Comparison of ENCODE assay signal across 11 cellular contexts in the genomic region with DNA sequence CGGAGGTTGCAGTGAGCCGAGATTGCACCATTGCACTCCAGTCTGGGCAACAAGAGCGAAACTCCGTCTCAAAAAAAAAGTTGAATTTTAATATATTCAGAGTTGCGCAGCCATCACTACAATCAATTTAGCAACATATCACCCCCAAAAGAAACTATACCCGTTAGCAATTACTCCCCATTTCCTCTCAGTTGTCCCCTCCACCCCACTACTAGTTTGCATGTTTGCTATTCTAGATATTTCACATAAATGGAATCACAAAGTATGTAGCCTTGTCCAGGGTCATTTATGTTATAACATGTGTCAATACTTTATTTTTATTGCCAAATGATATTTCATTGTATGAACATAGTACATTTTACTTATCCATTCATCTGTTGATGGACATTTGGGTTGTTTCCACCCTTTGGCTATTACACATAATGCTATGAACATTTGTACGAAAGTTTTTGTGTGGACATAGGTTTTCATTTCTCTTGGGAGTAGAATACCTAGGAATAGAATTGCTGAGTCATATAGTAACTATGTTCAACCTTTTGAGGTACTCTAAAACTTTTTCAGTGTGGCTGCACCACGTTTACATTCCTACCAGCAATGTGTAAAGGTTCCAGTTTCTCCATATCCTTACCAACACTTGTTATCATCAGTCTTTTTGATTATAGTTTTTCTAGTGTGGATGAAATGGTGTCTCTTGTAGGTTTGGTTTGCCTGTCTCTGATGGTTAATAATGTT. TPM values are rescaled to one million over a fixed set of nuclear protein-coding genes. Genes with fewer than 3 reads are reported as not detected.
DNase-seq lines count a peak whose midpoint lies in the region; ATAC-seq and TF ChIP-seq lines count a peak whose summit lies in the region.
"Had no signal": no experiment of that assay in that cellular context is flagged by ENCODE, and none has a peak within 500 bp of the region (broad histone marks: within the 10 kb centered on the region; RNA-seq: fewer than 3 reads in every experiment).

No MANE protein-coding gene starts in this region.

- no peak for ATAC-seq in naive thymus-derived CD4-positive, alpha-beta T cell
- no peak for ATAC-seq in HG02938 (IDR thresholded peaks at IDR 0.05; ENCODE audit: unreplicated experiment)

- POLR2A ChIA-PET in naive thymus-derived CD4-positive, alpha-beta T cell (lab: Charles Lee), result interaction anchor here (0.6 kb wide), 1 partner anchor 295 kb away, joined by 3 read pairs; no protein-coding TSS in a partner anchor

- H3K27ac ChIP-seq in HUES48 (ENCODE audit: low read depth, low read length) (peak overlapping the region; percentile 17), ascending aorta (peak overlapping the region; percentile 96 to 99)
- no peak overlapping the region for H3K27ac ChIP-seq in naive thymus-derived CD4-positive, alpha-beta T cell (ENCODE audit: low read depth, low read length)

- TF ChIP-seq CTCF in CD14-positive monocyte (IDR thresholded peaks at IDR 0.05) (no peak), ascending aorta (IDR thresholded peaks at IDR 0.05) (no peak)

- H3K4me1 Mint-ChIP-seq in CD14-positive monocyte, result peaks cover 28% of the 10 kb centered on the region
- peaks cover 24 to 44% (median 31%) of the 10 kb centered on the region in 7 donors for H3K4me1 Mint-ChIP-seq in naive thymus-derived CD4-positive, alpha-beta T cell

- H3K4me1 ChIP-seq in HUES48 (ENCODE audit: control insufficient read depth, insufficient read depth, low read length) (peaks cover 14% of the 10 kb centered on the region; the same call in 1 of the 2 replicates), ascending aorta (peaks cover 5 to 21% of the 10 kb centered on the region in 2 donors)
- peaks cover 9 to 19% of the 10 kb centered on the region in 2 donors for H3K4me1 ChIP-seq in naive thymus-derived CD4-positive, alpha-beta T cell (ENCODE audit: control insufficient read depth in 2 of 2, insufficient read depth in 2 of 2, low read length in 2 of 2)

- peak overlapping the region in 3 of 7 donors; percentile 90 to 98 (median 93) for H3K27ac Mint-ChIP-seq in CD14-positive monocyte
- peak overlapping the region; percentile 47 to 99 (median 74) for H3K27ac Mint-ChIP-seq in naive thymus-derived CD4-positive, alpha-beta T cell

- intact Hi-C loops in CD14-positive monocyte (cut with micrococcal nuclease) (loop anchor here in 1 of 2 donors (10.0 kb wide), 1 partner anchor 842 kb away; a partner anchor contains a TSS), ascending aorta (cut with DNase I) (loop anchor here (5.0 kb wide), 1 partner anchor 196 kb away; a partner anchor contains a TSS)
- intact Hi-C loops in naive thymus-derived CD4-positive, alpha-beta T cell (cut with micrococcal nuclease), result loop anchor here in 1 of 2 donors (5.0 kb wide), 2 partner anchors 296 to 551 kb away; a partner anchor contains a TSS

- peak overlapping the region; percentile 9 to 23 for H3K4me3 Mint-ChIP-seq in CD14-positive monocyte
- peak overlapping the region; percentile 70 to 96 (median 83) for H3K4me3 Mint-ChIP-seq in naive thymus-derived CD4-positive, alpha-beta T cell

- no peaks in the 10 kb centered on the region for H3K9me3 Mint-ChIP-seq in CD14-positive monocyte
- peaks cover 0 to 9% (median 0%) of the 10 kb centered on the region in 11 donors for H3K9me3 Mint-ChIP-seq in naive thymus-derived CD4-positive, alpha-beta T cell

- no peaks in the 10 kb centered on the region for H3K27me3 ChIP-seq in HUES48 (ENCODE audit: control insufficient read depth, insufficient read depth, low read length)
- H3K27me3 ChIP-seq in ascending aorta, result no peaks in the 10 kb centered on the region
- no peaks in the 10 kb centered on the region for H3K27me3 ChIP-seq in naive thymus-derived CD4-positive, alpha-beta T cell (ENCODE audit: control insufficient read depth in 2 of 2, insufficient read depth in 2 of 2, low read length in 2 of 2)

- H3K4me3 ChIP-seq in HUES48 (ENCODE audit: low read depth, low read length) (peak overlapping the region; percentile 29; the same call in 1 of the 2 replicates), ascending aorta (no peak overlapping the region)
- no peak overlapping the region for H3K4me3 ChIP-seq in naive thymus-derived CD4-positive, alpha-beta T cell (ENCODE audit: low read length)

- CTCF ChIA-PET in naive thymus-derived CD4-positive, alpha-beta T cell (lab: Charles Lee), result no interaction called here

- H3K36me3 Mint-ChIP-seq in CD14-positive monocyte, result peaks cover 7 to 17% of the 10 kb centered on the region in 2 donors
- peaks cover 0 to 19% (median 10%) of the 10 kb centered on the region in 5 donors for H3K36me3 Mint-ChIP-seq in naive thymus-derived CD4-positive, alpha-beta T cell

- no peak overlapping the region for H3K9ac ChIP-seq in HUES48 (ENCODE audit: low read depth, low read length)

- no peaks in the 10 kb centered on the region for H3K36me3 ChIP-seq in HUES48 (ENCODE audit: control insufficient read depth, insufficient read depth, low read length)
- H3K36me3 ChIP-seq in ascending aorta, result no peaks in the 10 kb centered on the region
- no peaks in the 10 kb centered on the region for H3K36me3 ChIP-seq in naive thymus-derived CD4-positive, alpha-beta T cell (ENCODE audit: control insufficient read depth in 2 of 3, insufficient read depth in 3 of 3, low read length in 3 of 3)

- DNase-seq in CD14-positive monocyte (ENCODE audit: low spot score) (no peak), ascending aorta (ENCODE audit: low spot score in 2 of 2) (no peak), 8988T (no peak), RKO (ENCODE audit: low spot score) (no peak), HPDE6-E6E7 (ENCODE audit: extremely low spot score) (no peak)
- no peak for DNase-seq in naive thymus-derived CD4-positive, alpha-beta T cell
- DNase-seq: dermis blood vessel endothelial cell, NCI-H146, T1000 had no signal

- no peaks in the 10 kb centered on the region for H3K9me3 ChIP-seq in HUES48 (ENCODE audit: control insufficient read depth, insufficient read depth, low read length)
- no peaks in the 10 kb centered on the region for H3K9me3 ChIP-seq in ascending aorta
- H3K9me3 ChIP-seq in naive thymus-derived CD4-positive, alpha-beta T cell (ENCODE audit: control insufficient read depth in 2 of 3, low read length in 3 of 3), result no peaks in the 10 kb centered on the region

- H3K27me3 Mint-ChIP-seq in CD14-positive monocyte (ENCODE audit: low read depth in 3 of 3), result no peaks in the 10 kb centered on the region
- no peaks in the 10 kb centered on the region for H3K27me3 Mint-ChIP-seq in naive thymus-derived CD4-positive, alpha-beta T cell

RNA-seq across cellular contexts. Expression of a gene that starts 2.2 kb away (rescaled TPM):
- polyA plus RNA-seq in CD14-positive monocyte, result 10 to 100 TPM; 26.8 to 30.5 TPM
- 2.7 TPM for total RNA-seq in ascending aorta
- total RNA-seq in naive thymus-derived CD4-positive, alpha-beta T cell, result 10 to 100 TPM; 29.6 to 47.5 (median 34.4) TPM
- polyA plus RNA-seq in naive thymus-derived CD4-positive, alpha-beta T cell, result 10 to 100 TPM; 41.5 TPM
